In genomic region chr7:99312316-99313203, GRCh38 we compare ENCODE assay signal across 8 cellular contexts. TPM values are rescaled to one million over a fixed set of nuclear protein-coding genes. Genes with fewer than 3 reads are reported as not detected.
DNase-seq lines count a peak whose midpoint lies in the region; ATAC-seq lines count a peak whose summit lies in the region.

No MANE protein-coding gene starts in this region.

- ATAC-seq in GM18511 (IDR thresholded peaks at IDR 0.05; ENCODE audit: unreplicated experiment) = peak; percentile 48
- no peak for ATAC-seq in GM19395 (IDR thresholded peaks at IDR 0.05; ENCODE audit: unreplicated experiment)

- DNase-seq in AG08395 (ENCODE audit: low spot score) = peak; percentile 75
- DNase-seq in NCI-H2227 treated with DMSO at 0.1 percent for 48 hours (lab: John Stamatoyannopoulos, UW) = peak; percentile 27
- peak; percentile 71 for DNase-seq in activated CD4-positive, alpha-beta T cell treated with anti-CD3 and anti-CD28 coated beads, Interleukin-2, amount 50 U/mL, for 1 hour
- peak; percentile 78 for DNase-seq in dermis blood vessel endothelial cell
- DNase-seq in lung microvascular endothelial cell (ENCODE audit: low read depth in 2 of 2) = peak; percentile 57 to 70
- peak; percentile 63 for DNase-seq in stimulated activated CD8-positive, alpha-beta memory T cell treated with anti-CD3 and anti-CD28 coated beads, Interleukin-15, amount 100 ng/mL, for 1 hour (ENCODE audit: low read depth)

RNA-seq across cellular contexts. Expression of gene ARPC1A, which starts 13.1 kb away (rescaled TPM):
- total RNA-seq in dermis blood vessel endothelial cell = 210 and 276 TPM in 2 replicates
- total RNA-seq in lung microvascular endothelial cell = 153 and 182 TPM in 2 replicates

RNA-seq across cellular contexts. Expression of gene MYH16, which starts 39.9 kb away (rescaled TPM):
- total RNA-seq in dermis blood vessel endothelial cell (0.19 TPM in 1 of 2 replicates, not detected in the other), lung microvascular endothelial cell (0.22 TPM in 1 of 2 replicates, not detected in the other)

Comparison
In these comparisons a context has a peak if more than half of its experiments do, and no peak if none do; other contexts are left out.
1. DNase-seq: peak in every context shown above with its lines; median percentile 78 in dermis blood vessel endothelial cell; 75 in AG08395; 71 in activated CD4-positive, alpha-beta T cell treated with anti-CD3 and anti-CD28 coated beads, Interleukin-2, amount 50 U/mL, for 1 hour; 64 in lung microvascular endothelial cell; 63 in stimulated activated CD8-positive, alpha-beta memory T cell treated with anti-CD3 and anti-CD28 coated beads, Interleukin-15, amount 100 ng/mL, for 1 hour; 27 in NCI-H2227 treated with DMSO at 0.1 percent for 48 hours.